ENCODE assay signal across 1 cellular context in genomic region chr9:132973713-132974112, GRCh38.
TF ChIP-seq lines count a peak whose summit lies in the region.

No MANE protein-coding gene starts in this region.

TF ChIP-seq in Ishikawa, 13 proteins besides CTCF, POLR2A, EP300 and RAD21 (continued from another document):
- TF ChIP-seq MAX (IDR thresholded peaks at IDR 0.05) = peak; percentile 49; the same call in 1 of the 2 replicates
